9 cellular contexts compared by ENCODE assay signal in the genomic region with DNA sequence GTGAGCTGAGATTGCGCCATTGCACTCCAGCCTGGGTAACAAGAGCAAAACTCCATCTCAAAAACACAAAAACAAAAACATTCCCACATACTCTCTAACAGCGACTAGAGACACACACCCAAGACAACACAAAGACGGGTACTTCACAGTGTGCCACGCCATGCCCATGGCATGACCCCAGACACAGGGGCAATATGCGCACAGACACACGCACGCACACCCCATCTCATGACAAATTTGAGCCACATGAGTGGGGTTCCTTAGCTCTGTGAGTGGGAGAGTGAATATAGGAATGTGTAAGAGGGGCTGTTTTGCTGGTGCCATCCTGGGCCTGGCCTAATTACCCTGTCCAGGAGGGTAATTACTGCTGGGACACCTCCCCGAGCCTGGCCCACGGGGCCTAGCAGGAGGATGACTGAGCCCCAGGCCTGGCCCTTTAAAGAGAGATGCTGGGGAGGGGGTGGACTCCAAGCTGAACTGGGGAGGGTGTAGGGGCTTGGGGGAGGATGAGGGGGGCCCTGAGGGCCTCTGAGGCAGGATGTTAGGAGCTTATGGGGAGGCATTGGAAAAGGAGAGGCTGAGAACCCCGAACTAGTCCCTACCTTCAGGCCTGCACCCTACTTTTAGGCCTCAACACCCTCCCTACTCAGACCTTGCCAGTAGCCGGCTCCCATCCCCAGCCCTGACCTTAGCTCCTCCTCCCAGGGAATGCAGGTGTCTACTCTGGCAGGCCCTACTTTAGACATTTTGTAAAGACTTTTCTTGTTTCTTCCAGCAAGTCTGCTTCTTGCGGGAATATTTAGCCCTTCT. TPM values are rescaled to one million over a fixed set of nuclear protein-coding genes. Genes with fewer than 3 reads are reported as not detected.
DNase-seq lines count a peak whose midpoint lies in the region; ATAC-seq, FAIRE-seq and TF ChIP-seq lines count a peak whose summit lies in the region.
"Had no signal": no experiment of that assay in that cellular context is flagged by ENCODE, and none has a peak within 500 bp of the region (broad histone marks: within the 10 kb centered on the region; RNA-seq: fewer than 3 reads in every experiment).

No MANE protein-coding gene starts in this region.

- intact Hi-C loops in IMR-90 (cut with micrococcal nuclease), result loop anchor here (1.0 to 2.0 kb wide), 2 partner anchors 14 to 16 kb away; a partner anchor contains a TSS

- peak overlapping the region; percentile 60 for H2BK120ac ChIP-seq in IMR-90 (ENCODE audit: low read depth, low read length)

- H2AFZ ChIP-seq in IMR-90 (replicated peaks; ENCODE audit: low read length, poor library complexity) (peak overlapping the region; percentile 79), keratinocyte (ENCODE audit: control insufficient read depth, low read length) (no peak overlapping the region)

- H3K4ac ChIP-seq in IMR-90 (ENCODE audit: low read depth, low read length), result peak overlapping the region; percentile 63

- peak overlapping the region; percentile 78 for H3K4me3 Mint-ChIP-seq in activated naive CD8-positive, alpha-beta T cell treated with anti-CD3 and anti-CD28 coated beads, Interleukin-2, amount 50 U/mL, for 24 hours

- H3K18ac ChIP-seq in IMR-90 (ENCODE audit: low read depth, low read length), result peak overlapping the region; percentile 7

- H3K79me1 ChIP-seq in IMR-90 (ENCODE audit: low read depth in 1 of 2, low read length in 2 of 2), result peaks cover 16 to 42% of the 10 kb centered on the region in 2 experiments

- H3K36me3 Mint-ChIP-seq in activated naive CD8-positive, alpha-beta T cell treated with anti-CD3 and anti-CD28 coated beads, Interleukin-2, amount 50 U/mL, for 24 hours (ENCODE audit: low read depth), result no peaks in the 10 kb centered on the region

- H4K5ac ChIP-seq in IMR-90 (ENCODE audit: low read depth, low read length), result peak overlapping the region; percentile 39

- TF ChIP-seq POLR2A in IMR-90 (IDR thresholded peaks at IDR 0.05; ENCODE audit: low read depth, low read length), result no peak

- POLR2A ChIA-PET in IMR-90 (lab: Charles Lee; ENCODE audit: unreplicated experiment), result no interaction called here

- H2BK5ac ChIP-seq in IMR-90 (ENCODE audit: low read depth, low read length, poor library complexity, severe bottlenecking), result peak overlapping the region; percentile 72

- no peak for TF ChIP-seq CTCF in IMR-90 (conservative IDR thresholded peaks at IDR 0.05; ENCODE audit: low read depth, low read length)
- no peak for TF ChIP-seq CTCF in keratinocyte (optimal IDR thresholded peaks at IDR 0.05 in 1 of 3, IDR thresholded peaks at IDR 0.05 in 1 of 3, conservative IDR thresholded peaks at IDR 0.05 in 1 of 3; ENCODE audit: extremely low read depth in 1 of 3, insufficient read depth in 2 of 3, low read length in 3 of 3)

- H3K4me2 ChIP-seq in IMR-90 (ENCODE audit: low read depth, low read length) (peak overlapping the region; percentile 81), keratinocyte (ENCODE audit: control insufficient read depth, extremely low read depth, insufficient read depth, low read depth, low read length) (peak overlapping the region; percentile 73)

- peak overlapping the region; percentile 87; the same call in 1 of the 2 replicates for H4K91ac ChIP-seq in IMR-90 (ENCODE audit: insufficient read depth, low read depth, low read length)

- H3K79me2 ChIP-seq in keratinocyte (ENCODE audit: control insufficient read depth, insufficient read depth, low read length), result no peaks in the 10 kb centered on the region

- no peak for TF ChIP-seq RAD21 in IMR-90 (IDR thresholded peaks at IDR 0.05; ENCODE audit: low read length)

- H3K27ac Mint-ChIP-seq in activated naive CD8-positive, alpha-beta T cell treated with anti-CD3 and anti-CD28 coated beads, Interleukin-2, amount 50 U/mL, for 24 hours, result peak overlapping the region; percentile 86

- peak overlapping the region; percentile 85 for H3K23ac ChIP-seq in IMR-90 (ENCODE audit: low read depth, low read length)

- CTCF ChIA-PET in IMR-90 (lab: Yijun Ruan, JAX), result no interaction called here

- peak overlapping the region; percentile 38; the same call in 1 of the 2 replicates for H2BK20ac ChIP-seq in IMR-90 (ENCODE audit: low read depth, low read length)

- H3K4me1 ChIP-seq in IMR-90 (ENCODE audit: control insufficient read depth, insufficient read depth, low read length) (peaks cover 43% of the 10 kb centered on the region), keratinocyte (ENCODE audit: control insufficient read depth, extremely low read depth, insufficient read depth, low read length) (peaks cover 51% of the 10 kb centered on the region), stomach smooth muscle (ENCODE audit: control insufficient read depth, insufficient read depth, low read length) (peaks cover 69% of the 10 kb centered on the region)

- no peaks in the 10 kb centered on the region for H3K27me3 ChIP-seq in IMR-90 (ENCODE audit: control insufficient read depth, insufficient read depth, low read length)
- no peaks in the 10 kb centered on the region for H3K27me3 ChIP-seq in keratinocyte (ENCODE audit: control insufficient read depth, extremely low read depth, insufficient read depth, low read length)
- no peaks in the 10 kb centered on the region for H3K27me3 ChIP-seq in stomach smooth muscle (ENCODE audit: control insufficient read depth in 1 of 2, insufficient read depth in 2 of 2, low read length in 2 of 2)

- H3K4me3 ChIP-seq in IMR-90 (ENCODE audit: insufficient read depth, low read depth, low read length) (peak overlapping the region; percentile 74), keratinocyte (ENCODE audit: control insufficient read depth in 2 of 3, extremely low read depth in 1 of 3, insufficient read depth in 2 of 3, low read depth in 1 of 3, low read length in 3 of 3) (peak overlapping the region in 1 of 3 experiments; percentile 6), stomach smooth muscle (ENCODE audit: low read length in 2 of 2) (peak overlapping the region; percentile 67 to 80)

- H2AK9ac ChIP-seq in IMR-90 (replicated peaks; ENCODE audit: low read depth, low read length, poor library complexity), result peak overlapping the region; percentile 97

- peak overlapping the region; percentile 96 for H2AK5ac ChIP-seq in IMR-90 (ENCODE audit: low read depth, low read length)

- H3K9me1 ChIP-seq in IMR-90 (ENCODE audit: insufficient read depth, low read length) (peaks cover 25% of the 10 kb centered on the region), keratinocyte (ENCODE audit: control insufficient read depth, extremely low read depth, insufficient read depth, low read length) (peaks cover 2% of the 10 kb centered on the region)

- no peaks in the 10 kb centered on the region for H3K9me3 Mint-ChIP-seq in activated naive CD8-positive, alpha-beta T cell treated with anti-CD3 and anti-CD28 coated beads, Interleukin-2, amount 50 U/mL, for 24 hours

- no TSS peak for BruUV-seq in IMR-90 (replicated peaks; lab: Mats Ljungman, UMichigan)

- 27% methylated on average over 2 of the region's 12 CpGs; no CpG with 5 or more reads in 1 of the 2 experiments for WGBS in IMR-90 (ENCODE audit: extremely low coverage in 2 of 2, insufficient read length in 1 of 2), 2 experiments

- 0 out of 3 replicates have a peak overlapping the region, but pooled peaks have one; percentile 62 for H2BK15ac ChIP-seq in IMR-90 (ENCODE audit: low read depth, low read length)

- H3K14ac ChIP-seq in IMR-90 (replicated peaks; ENCODE audit: low read depth, low read length), result peak overlapping the region; percentile 89

- FAIRE-seq in keratinocyte (lab: Jason Lieb, UNC), result no peak

- no peak overlapping the region for H3K56ac ChIP-seq in IMR-90 (ENCODE audit: extremely low read depth, insufficient read depth, low read length)

- H3K27ac ChIP-seq in IMR-90 (ENCODE audit: insufficient read depth, low read length), result peak overlapping the region; percentile 77
- H3K27ac ChIP-seq in keratinocyte (ENCODE audit: control insufficient read depth, insufficient read depth, low read length), result no peak overlapping the region
- peak overlapping the region; percentile 84 for H3K27ac ChIP-seq in stomach smooth muscle (ENCODE audit: low read length)

- H3K9me3 ChIP-seq in IMR-90 (ENCODE audit: control insufficient read depth, insufficient read depth, low read length) (no peaks in the 10 kb centered on the region), keratinocyte (ENCODE audit: control insufficient read depth, low read depth, low read length) (no peaks in the 10 kb centered on the region), stomach smooth muscle (ENCODE audit: control insufficient read depth in 2 of 2, low read length in 2 of 2) (no peaks in the 10 kb centered on the region)

- dilution Hi-C loops in IMR-90 (cut with HindIII; ENCODE audit: low sequenced_read_pairs, unreplicated experiment), result no loop called here
- dilution Hi-C loops in keratinocyte (cut with MboI; ENCODE audit: extremely low pct_ligation_motif_present, low sequenced_read_pairs), result no loop called here

- H3K9ac ChIP-seq in IMR-90 (ENCODE audit: low read depth, low read length) (peak overlapping the region; percentile 71), keratinocyte (ENCODE audit: control insufficient read depth, extremely low read depth, insufficient read depth, low read length) (no peak overlapping the region), stomach smooth muscle (ENCODE audit: low read length in 2 of 2) (peak overlapping the region; percentile 80 to 86)

- no peaks in the 10 kb centered on the region for H3K27me3 Mint-ChIP-seq in activated naive CD8-positive, alpha-beta T cell treated with anti-CD3 and anti-CD28 coated beads, Interleukin-2, amount 50 U/mL, for 24 hours

- ATAC-seq in IMR-90 (ENCODE audit: low read depth), result no peak
- ATAC-seq in activated naive CD8-positive, alpha-beta T cell treated with anti-CD3 and anti-CD28 coated beads, Interleukin-2, amount 50 U/mL, for 24 hours, result no peak
- ATAC-seq in GM18511 (IDR thresholded peaks at IDR 0.05; ENCODE audit: unreplicated experiment), result no peak
- ATAC-seq in GM21515 (IDR thresholded peaks at IDR 0.05; ENCODE audit: unreplicated experiment), result no peak

- peaks cover 70% of the 10 kb centered on the region for H3K4me1 Mint-ChIP-seq in activated naive CD8-positive, alpha-beta T cell treated with anti-CD3 and anti-CD28 coated beads, Interleukin-2, amount 50 U/mL, for 24 hours

- in situ Hi-C loops in IMR-90 (cut with MboI; ENCODE audit: low sequenced_read_pairs), result no loop called here

- peak overlapping the region; percentile 39 to 87; a peak in 1 of 4 replicates for H4K8ac ChIP-seq in IMR-90 (ENCODE audit: low read depth in 2 of 2, low read length in 2 of 2)

- DNase-seq in IMR-90 (no peak), keratinocyte (ENCODE audit: low read depth, low spot score) (no peak), NCI-H774 (lab: John Stamatoyannopoulos, UW) (no peak)
- DNase-seq in activated naive CD8-positive, alpha-beta T cell treated with anti-CD3 and anti-CD28 coated beads, Interleukin-2, amount 50 U/mL, for 24 hours, result no peak
- DNase-seq: cortex of kidney; NK-92 treated with Interleukin-12 subunit alpha and Interleukin-12 subunit beta, amount 100 ng/mL, for 24 hours had no signal

- H3K36me3 ChIP-seq in IMR-90 (ENCODE audit: control insufficient read depth, insufficient read depth, low read length) (peaks cover 10% of the 10 kb centered on the region; the same call in 1 of the 2 replicates), keratinocyte (ENCODE audit: control insufficient read depth in 2 of 2, extremely low read depth in 1 of 2, insufficient read depth in 2 of 2, low read length in 2 of 2) (no peaks in the 10 kb centered on the region), stomach smooth muscle (ENCODE audit: control insufficient read depth in 2 of 2, insufficient read depth in 2 of 2, low read length in 2 of 2) (peaks cover 9% of the 10 kb centered on the region in 2 donors)

- H4K20me1 ChIP-seq in IMR-90 (ENCODE audit: insufficient read depth, low read length) (peaks cover 15% of the 10 kb centered on the region), keratinocyte (ENCODE audit: control insufficient read depth, extremely low read depth, insufficient read depth, low read length) (no peaks in the 10 kb centered on the region)

RNA-seq across cellular contexts. Expression of a gene that starts 1.5 kb away (rescaled TPM):
- 6.6 and 8.3 TPM in 2 replicates for total RNA-seq in IMR-90 (2012; rRNA removed)
- polyA plus RNA-seq in IMR-90 (2012; rRNA removed) (145 and 216 TPM in 2 replicates), keratinocyte (9.1 to 23.0 TPM (median 11.0 TPM) in 3 replicates)
- 229 and 255 TPM in 2 replicates for polyA plus RNA-seq in IMR-90 (2012; cell fraction: cytosol; rRNA removed)
- polyA plus RNA-seq in IMR-90 (2012; cell fraction: nucleus; rRNA removed; ENCODE audit: low replicate concordance), result 685 and 1,572 TPM in 2 replicates
- polyA plus RNA-seq in keratinocyte (2011; ENCODE audit: low read depth), result 4.4 TPM
- polyA plus RNA-seq in keratinocyte (2011; cell fraction: cytosol; rRNA removed), result 6.9 and 16.8 TPM in 2 replicates
- 45.1 and 57.9 TPM in 2 replicates for polyA plus RNA-seq in keratinocyte (2011; cell fraction: nucleus; rRNA removed)
- 8.9 and 26.6 TPM in 2 replicates for polyA plus RNA-seq in keratinocyte (2012; ENCODE audit: low replicate concordance)
- polyA minus RNA-seq in keratinocyte, result 8.8 to 64.5 TPM (median 10.5 TPM) in 3 replicates
- 32.8 TPM for polyA minus RNA-seq in keratinocyte (2011; cell fraction: cytosol; rRNA and poly(A)+ RNA removed)
- polyA minus RNA-seq in keratinocyte (2011; cell fraction: nucleus; rRNA and poly(A)+ RNA removed), result 30.0 and 30.3 TPM in 2 replicates

RNA-seq across cellular contexts. Expression of a gene that starts 13.6 kb away (rescaled TPM):
- 69.7 and 75.6 TPM in 2 replicates for total RNA-seq in IMR-90 (2012; rRNA removed)
- polyA plus RNA-seq in IMR-90 (2012; rRNA removed) (90.3 and 113 TPM in 2 replicates), keratinocyte (33.6 to 48.5 TPM (median 47.5 TPM) in 3 replicates)
- 68.6 and 112 TPM in 2 replicates for polyA plus RNA-seq in IMR-90 (2012; cell fraction: cytosol; rRNA removed)
- 56.1 and 132 TPM in 2 replicates for polyA plus RNA-seq in IMR-90 (2012; cell fraction: nucleus; rRNA removed; ENCODE audit: low replicate concordance)
- 9.1 TPM for polyA plus RNA-seq in keratinocyte (2011; ENCODE audit: low read depth)
- 29.1 and 56.1 TPM in 2 replicates for polyA plus RNA-seq in keratinocyte (2011; cell fraction: cytosol; rRNA removed)
- 34.2 and 37.8 TPM in 2 replicates for polyA plus RNA-seq in keratinocyte (2011; cell fraction: nucleus; rRNA removed)
- polyA plus RNA-seq in keratinocyte (2012; ENCODE audit: low replicate concordance), result 47.2 and 82.7 TPM in 2 replicates
- polyA minus RNA-seq in keratinocyte, result 8.8 to 35.2 TPM (median 10.5 TPM) in 3 replicates
- 33.8 TPM for polyA minus RNA-seq in keratinocyte (2011; cell fraction: cytosol; rRNA and poly(A)+ RNA removed)
- 12.9 and 16.0 TPM in 2 replicates for polyA minus RNA-seq in keratinocyte (2011; cell fraction: nucleus; rRNA and poly(A)+ RNA removed)

RNA-seq across cellular contexts. Expression of a gene that starts 15.7 kb away (rescaled TPM):
- total RNA-seq in IMR-90 (2012; rRNA removed), result 12.0 and 14.2 TPM in 2 replicates
- polyA plus RNA-seq in IMR-90 (2012; rRNA removed) (65.5 and 86.6 TPM in 2 replicates), keratinocyte (11.5 to 37.6 TPM (median 13.5 TPM) in 3 replicates)
- 20.7 and 84.1 TPM in 2 replicates for polyA plus RNA-seq in IMR-90 (2012; cell fraction: cytosol; rRNA removed)
- 26.4 and 80.1 TPM in 2 replicates for polyA plus RNA-seq in IMR-90 (2012; cell fraction: nucleus; rRNA removed; ENCODE audit: low replicate concordance)
- 1.3 TPM for polyA plus RNA-seq in keratinocyte (2011; ENCODE audit: low read depth)
- 18.0 and 37.6 TPM in 2 replicates for polyA plus RNA-seq in keratinocyte (2011; cell fraction: cytosol; rRNA removed)
- polyA plus RNA-seq in keratinocyte (2011; cell fraction: nucleus; rRNA removed), result 8.8 and 17.8 TPM in 2 replicates
- 17.0 and 20.6 TPM in 2 replicates for polyA plus RNA-seq in keratinocyte (2012; ENCODE audit: low replicate concordance)
- polyA minus RNA-seq in keratinocyte, result 8.9 to 33.5 TPM (median 20.7 TPM) in 3 replicates
- 30.5 TPM for polyA minus RNA-seq in keratinocyte (2011; cell fraction: cytosol; rRNA and poly(A)+ RNA removed)
- polyA minus RNA-seq in keratinocyte (2011; cell fraction: nucleus; rRNA and poly(A)+ RNA removed), result 2.1 and 9.4 TPM in 2 replicates

RNA-seq across cellular contexts. Expression of a gene that starts 19.2 kb away (rescaled TPM):
- 10.0 and 13.3 TPM in 2 replicates for total RNA-seq in IMR-90 (2012; rRNA removed)
- polyA plus RNA-seq in IMR-90 (2012; rRNA removed) (27.4 and 29.0 TPM in 2 replicates), keratinocyte (8.5 to 14.0 TPM (median 10.4 TPM) in 3 replicates)
- polyA plus RNA-seq in IMR-90 (2012; cell fraction: cytosol; rRNA removed), result 13.2 and 27.4 TPM in 2 replicates
- 82.3 and 155 TPM in 2 replicates for polyA plus RNA-seq in IMR-90 (2012; cell fraction: nucleus; rRNA removed; ENCODE audit: low replicate concordance)
- polyA plus RNA-seq in keratinocyte (2011; ENCODE audit: low read depth), result 28.9 TPM
- 5.2 and 16.1 TPM in 2 replicates for polyA plus RNA-seq in keratinocyte (2011; cell fraction: cytosol; rRNA removed)
- 35.7 and 50.9 TPM in 2 replicates for polyA plus RNA-seq in keratinocyte (2011; cell fraction: nucleus; rRNA removed)
- polyA plus RNA-seq in keratinocyte (2012; ENCODE audit: low replicate concordance), result 12.7 and 19.8 TPM in 2 replicates
- polyA minus RNA-seq in keratinocyte, result 9.8 to 25.0 TPM (median 16.6 TPM) in 3 replicates
- 36.8 TPM for polyA minus RNA-seq in keratinocyte (2011; cell fraction: cytosol; rRNA and poly(A)+ RNA removed)
- 21.4 and 21.5 TPM in 2 replicates for polyA minus RNA-seq in keratinocyte (2011; cell fraction: nucleus; rRNA and poly(A)+ RNA removed)

RNA-seq across cellular contexts. Expression of a gene that starts 31.8 kb away (rescaled TPM):
- 95.8 and 96.4 TPM in 2 replicates for total RNA-seq in IMR-90 (2012; rRNA removed)
- polyA plus RNA-seq in IMR-90 (2012; rRNA removed) (150 and 172 TPM in 2 replicates), keratinocyte (31.3 to 51.2 TPM (median 44.1 TPM) in 3 replicates)
- polyA plus RNA-seq in IMR-90 (2012; cell fraction: cytosol; rRNA removed), result 166 and 172 TPM in 2 replicates
- polyA plus RNA-seq in IMR-90 (2012; cell fraction: nucleus; rRNA removed; ENCODE audit: low replicate concordance), result 173 and 359 TPM in 2 replicates
- 25.3 TPM for polyA plus RNA-seq in keratinocyte (2011; ENCODE audit: low read depth)
- polyA plus RNA-seq in keratinocyte (2011; cell fraction: cytosol; rRNA removed), result 40.7 and 65.2 TPM in 2 replicates
- polyA plus RNA-seq in keratinocyte (2011; cell fraction: nucleus; rRNA removed), result 52.1 and 72.4 TPM in 2 replicates
- 33.0 and 44.5 TPM in 2 replicates for polyA plus RNA-seq in keratinocyte (2012; ENCODE audit: low replicate concordance)
- 34.8 to 75.0 TPM (median 43.7 TPM) in 3 replicates for polyA minus RNA-seq in keratinocyte
- 43.0 TPM for polyA minus RNA-seq in keratinocyte (2011; cell fraction: cytosol; rRNA and poly(A)+ RNA removed)
- 24.6 and 32.7 TPM in 2 replicates for polyA minus RNA-seq in keratinocyte (2011; cell fraction: nucleus; rRNA and poly(A)+ RNA removed)
